14 cellular contexts compared by ENCODE assay signal in genomic region chr9:123395276-123396006, GRCh38. TPM values are rescaled to one million over a fixed set of nuclear protein-coding genes. Genes with fewer than 3 reads are reported as not detected.
DNase-seq lines count a peak whose midpoint lies in the region; ATAC-seq and TF ChIP-seq lines count a peak whose summit lies in the region.
"Had no signal": no experiment of that assay in that cellular context is flagged by ENCODE, and none has a peak within 500 bp of the region (broad histone marks: within the 10 kb centered on the region; RNA-seq: fewer than 3 reads in every experiment).

No MANE protein-coding gene starts in this region.

- in situ Hi-C loops in GM13976 (cut with MboI; ENCODE audit: low sequenced_read_pairs, unreplicated experiment), result no loop called here

- ATAC-seq in HG03342 (IDR thresholded peaks at IDR 0.05; ENCODE audit: unreplicated experiment), result no peak

- no peaks in the 10 kb centered on the region for H3K27me3 ChIP-seq in A673 (replicated peaks; ENCODE audit: insufficient read depth, low read depth, low read length, poor library complexity)

- H3K36me3 Mint-ChIP-seq in immature natural killer cell, result peaks cover 0 to 4% (median 3%) of the 10 kb centered on the region in 3 donors

- POLR2A ChIA-PET in A673 (lab: Charles Lee; ENCODE audit: low non-redundant PET), result no interaction called here

- no peak overlapping the region for H3K4me3 Mint-ChIP-seq in immature natural killer cell

- no peak overlapping the region for H3K27ac ChIP-seq in A673 (ENCODE audit: low read depth, low read length, poor library complexity, severe bottlenecking)

- H3K27ac Mint-ChIP-seq in immature natural killer cell, result no peak overlapping the region

- DNase-seq in A673 (ENCODE audit: low spot score) (peak; percentile 11), NAMALWA (ENCODE audit: low spot score) (peak; percentile 39), NCI-H510A treated with DMSO at 0.1 percent for 48 hours (lab: John Stamatoyannopoulos, UW) (peak; percentile 92), kidney glomerular epithelial cell (lab: John Stamatoyannopoulos, UW) (peak; percentile 39), AG20443 (ENCODE audit: low spot score) (no peak), GM13976 (ENCODE audit: low spot score) (no peak), immature natural killer cell (no peak)
- DNase-seq: activated CD8-positive, alpha-beta memory T cell treated with anti-CD3 and anti-CD28 coated beads for 24 hours; activated gamma-delta T cell treated with Interleukin-2 at 50 U/mL for 16 hours; mammary epithelial cell; NCI-H1930; stimulated activated CD4-positive, alpha-beta T cell treated with anti-CD3 and anti-CD28 coated beads, Interleukin-1b, Interleukin-23, amount 100 ng/mL, for 48 hours had no signal

- H3K27me3 Mint-ChIP-seq in immature natural killer cell (ENCODE audit: low read depth in 3 of 3), result peaks cover 2 to 5% (median 2%) of the 10 kb centered on the region in 3 donors

- no peak overlapping the region for H3K4me3 ChIP-seq in A673 (ENCODE audit: low read depth, low read length, poor library complexity, severe bottlenecking)

- TF ChIP-seq CTCF in A673 (conservative IDR thresholded peaks at IDR 0.05; ENCODE audit: low read depth, low read length), result no peak
- TF ChIP-seq CTCF in GM13976 (IDR thresholded peaks at IDR 0.05; ENCODE audit: borderline replicate concordance, control extremely low read depth, extremely low read depth, insufficient read depth, missing control alignments), result no peak

- no peaks in the 10 kb centered on the region for H3K4me1 ChIP-seq in A673 (ENCODE audit: insufficient read depth, low read length, poor library complexity, severe bottlenecking)

- no peaks in the 10 kb centered on the region for H3K9me3 Mint-ChIP-seq in immature natural killer cell

- no peaks in the 10 kb centered on the region for H3K4me1 Mint-ChIP-seq in immature natural killer cell

- BruUV-seq in A673 (replicated peaks; lab: Mats Ljungman, UMichigan), result no TSS peak

- no peaks in the 10 kb centered on the region for H3K9me3 ChIP-seq in A673 (ENCODE audit: low read depth, low read length, poor library complexity, severe bottlenecking)

- CTCF ChIA-PET in A673 (lab: Charles Lee), result interaction anchor here (0.6 kb wide), 1 partner anchor 9 kb away, joined by 4 read pairs; no protein-coding TSS in a partner anchor

- no peaks in the 10 kb centered on the region for H3K36me3 ChIP-seq in A673 (ENCODE audit: insufficient read depth, low read length, poor library complexity, severe bottlenecking)

- intact Hi-C loops in A673 (cut with micrococcal nuclease; ENCODE audit: unreplicated experiment), result no loop called here

RNA-seq across cellular contexts. Expression of gene CRB2, which starts 39.4 kb away (rescaled TPM):
- 0.47 and 0.55 TPM in 2 replicates for total RNA-seq in A673 (2021)
- polyA plus RNA-seq in immature natural killer cell, result under 1 TPM in 1 of 3 donors, not detected in 2; 0.04 TPM
- total RNA-seq: bronchial epithelial cell had no signal
- polyA plus RNA-seq: mammary epithelial cell had no signal

Comparison
In these comparisons a context has a peak if more than half of its experiments do, and no peak if none do; other contexts are left out.
1. DNase-seq: peak in A673 (single experiment), NAMALWA (single experiment), NCI-H510A treated with DMSO at 0.1 percent for 48 hours (single experiment) and kidney glomerular epithelial cell (single experiment); none in AG20443 (single experiment), GM13976 (single experiment) and immature natural killer cell (0 of 3).